ENCODE assay signal across 26 cellular contexts in the genomic region with DNA sequence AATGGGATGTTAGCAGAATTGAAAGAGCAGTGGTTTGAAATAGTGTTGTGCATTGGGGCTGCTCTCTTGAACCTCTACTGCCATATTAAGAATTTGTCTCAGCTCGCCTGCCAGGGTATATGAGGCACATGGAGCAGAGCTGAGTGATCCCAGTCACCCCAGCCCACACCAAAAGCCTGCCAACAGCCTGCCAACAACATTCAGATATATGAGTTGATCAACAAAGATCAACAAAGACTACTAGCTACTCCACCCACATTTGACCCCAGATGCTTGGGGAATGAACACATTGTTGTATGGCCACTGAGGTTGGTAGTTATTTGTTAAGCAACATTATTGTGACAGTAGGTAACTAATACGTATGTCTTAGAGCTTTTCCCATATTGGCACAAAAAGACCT.
DNase-seq lines count a peak whose midpoint lies in the region; TF ChIP-seq lines count a peak whose summit lies in the region.
"Had no signal": no experiment of that assay in that cellular context is flagged by ENCODE, and none has a peak within 500 bp of the region (broad histone marks: within the 10 kb centered on the region; RNA-seq: fewer than 3 reads in every experiment).

No MANE protein-coding gene starts in this region.

- H3K9ac ChIP-seq in mesenchymal stem cell (ENCODE audit: low read length), result no peak overlapping the region

- WGBS in mesenchymal stem cell, result 93% methylated on average over 1 of the region's 2 CpGs

- H2BK5ac ChIP-seq in mesenchymal stem cell (ENCODE audit: low read depth, low read length, poor library complexity, severe bottlenecking), result no peak overlapping the region

- H3K27ac ChIP-seq in mesenchymal stem cell (ENCODE audit: low read length, poor library complexity, severe bottlenecking), result no peak overlapping the region
- H3K27ac ChIP-seq: A549, esophagus squamous epithelium, gastroesophageal sphincter, ovary, RWPE1, skin epidermis had no signal

- H4K91ac ChIP-seq in mesenchymal stem cell (ENCODE audit: low read length), result no peak overlapping the region

- no peak overlapping the region for H3K23ac ChIP-seq in mesenchymal stem cell (ENCODE audit: low read length in 2 of 2)

- DNase-seq in Caki2 (ENCODE audit: low read depth) (peak; percentile 23), M059J (ENCODE audit: low read depth) (peak; percentile 93), cardiac fibroblast (ENCODE audit: low read depth in 2 of 2) (peak; percentile 2 to 49), mesenchymal stem cell (peak; percentile 13), NCI-H2171 (lab: John Stamatoyannopoulos, UW) (no peak), DMS79 treated with DMSO at 0.1 percent for 48 hours (lab: John Stamatoyannopoulos, UW) (no peak), anterior cingulate cortex (lab: John Stamatoyannopoulos, UW) (no peak)
- no peak for DNase-seq in stimulated activated naive CD4-positive, alpha-beta T cell treated with Interleukin-2 at 50 U/mL for 16 hours (lab: John Stamatoyannopoulos, UW)
- DNase-seq: activated CD4-positive, alpha-beta T cell treated with anti-CD3 and anti-CD28 coated beads, Interleukin-2, amount 10 ng/mL, durations not matched to agents 7 days and 5 days; activated effector memory CD4-positive, alpha-beta T cell treated with anti-CD3 and anti-CD28 coated beads, Interleukin-2, amount 50 U/mL, for 16 hours; activated T-cell treated with anti-CD3 and anti-CD28 coated beads, Interleukin-2, amount 50 U/mL, for 24 hours; CD4-positive, alpha-beta memory T cell; dermis blood vessel endothelial cell; esophagus squamous epithelium; Karpas-422; left cardiac atrium; mammary epithelial cell; NCI-H1436 treated with DMSO at 0.1 percent for 48 hours; ovary; substantia nigra; T1000 had no signal

- H3K9me3 ChIP-seq in mesenchymal stem cell (ENCODE audit: control insufficient read depth, low read length), result peaks cover 2% of the 10 kb centered on the region
- H3K9me3 ChIP-seq: A549, esophagus squamous epithelium, gastroesophageal sphincter, ovary had no signal

- H3K4ac ChIP-seq in mesenchymal stem cell (ENCODE audit: low read depth in 1 of 2, low read length in 2 of 2), result no peak overlapping the region

- no peak for TF ChIP-seq CTCF in cardiac fibroblast (IDR thresholded peaks at IDR 0.05; ENCODE audit: low read depth, low read length)

- H2AK5ac ChIP-seq in mesenchymal stem cell (ENCODE audit: low read length, severe bottlenecking), result no peak overlapping the region

- H3K14ac ChIP-seq in mesenchymal stem cell (ENCODE audit: low read length in 2 of 2), result no peak overlapping the region

- no peak overlapping the region for H2AFZ ChIP-seq in mesenchymal stem cell (ENCODE audit: low read depth, low read length)
- H2AFZ ChIP-seq: hepatocyte had no signal

- no peak overlapping the region for H3K4me3 ChIP-seq in cardiac fibroblast (replicated peaks in 1 of 2; ENCODE audit: low read depth in 2 of 2, low read length in 2 of 2)
- H3K4me3 ChIP-seq in mesenchymal stem cell (ENCODE audit: insufficient read depth in 1 of 2, low read depth in 1 of 2, low read length in 2 of 2), result no peak overlapping the region
- H3K4me3 ChIP-seq: A549, esophagus squamous epithelium, gastroesophageal sphincter, hepatocyte, ovary, skin epidermis had no signal

- in situ Hi-C loops in Caki2 (cut with HindIII; ENCODE audit: low pct_unique_long_range_greater_than_20kb, low sequenced_read_pairs), result no loop called here

- no peaks in the 10 kb centered on the region for H3K36me3 ChIP-seq in mesenchymal stem cell (ENCODE audit: control insufficient read depth in 1 of 2, insufficient read depth in 2 of 2, low read depth in 1 of 2, low read length in 2 of 2)
- H3K36me3 ChIP-seq: esophagus squamous epithelium, gastroesophageal sphincter, ovary had no signal

- H3K79me1 ChIP-seq in mesenchymal stem cell (replicated peaks; ENCODE audit: low read length, poor library complexity, severe bottlenecking), result no peaks in the 10 kb centered on the region

- H2BK15ac ChIP-seq in mesenchymal stem cell (ENCODE audit: low read depth, poor library complexity, severe bottlenecking), result no peak overlapping the region

- H2BK12ac ChIP-seq in mesenchymal stem cell (ENCODE audit: low read length in 2 of 2), result peak overlapping the region in 1 of 2 experiments; percentile 45

- H4K8ac ChIP-seq in mesenchymal stem cell (ENCODE audit: low read length), result peak overlapping the region; percentile 14

- no peaks in the 10 kb centered on the region for H3K27me3 ChIP-seq in mesenchymal stem cell (ENCODE audit: control insufficient read depth in 1 of 2, insufficient read depth in 1 of 2, low read length in 2 of 2)
- H3K27me3 ChIP-seq: esophagus squamous epithelium, gastroesophageal sphincter, hepatocyte, ovary had no signal

- peaks cover 2% of the 10 kb centered on the region for H3K4me1 ChIP-seq in mesenchymal stem cell (ENCODE audit: control insufficient read depth, insufficient read depth, low read depth, low read length)
- H3K4me1 ChIP-seq: esophagus squamous epithelium, gastroesophageal sphincter had no signal

- H2BK120ac ChIP-seq in mesenchymal stem cell (ENCODE audit: low read depth, low read length), result no peak overlapping the region

- H3K18ac ChIP-seq in mesenchymal stem cell (ENCODE audit: low read depth in 1 of 2, low read length in 2 of 2), result peak overlapping the region in 1 of 2 experiments; percentile 1

- no peak overlapping the region for H3K4me2 ChIP-seq in mesenchymal stem cell (ENCODE audit: low read length, poor library complexity, severe bottlenecking)
- H3K4me2 ChIP-seq: A549, hepatocyte had no signal

Comparison
In these comparisons a context has a peak if more than half of its experiments do, and no peak if none do; other contexts are left out.
1. DNase-seq: peak in Caki2 (single experiment), M059J (single experiment), cardiac fibroblast (2 of 2) and mesenchymal stem cell (single experiment); none in stimulated activated naive CD4-positive, alpha-beta T cell treated with Interleukin-2 at 50 U/mL for 16 hours (single experiment), NCI-H2171 (single experiment), DMS79 treated with DMSO at 0.1 percent for 48 hours (single experiment) and anterior cingulate cortex (0 of 58).